8 cellular contexts compared by ENCODE assay signal in genomic region chr11:8262552-8263108, GRCh38. TPM values are rescaled to one million over a fixed set of nuclear protein-coding genes. Genes with fewer than 3 reads are reported as not detected.
A peak's percentile ranks its signal among the peaks of the same experiment; 100 is the strongest.
DNase-seq lines count a peak whose midpoint lies in the region; ATAC-seq and TF ChIP-seq lines count a peak whose summit lies in the region.

No MANE protein-coding gene starts in this region.

- no peak overlapping the region for H3K27ac ChIP-seq in body of pancreas

- H3K27me3 ChIP-seq in body of pancreas (peaks cover 0 to 10% of the 10 kb centered on the region in 2 donors), skeletal muscle satellite cell (ENCODE audit: control insufficient read depth, insufficient read depth, low read length) (peaks cover 90% of the 10 kb centered on the region)

- H3K9ac ChIP-seq in skeletal muscle satellite cell (ENCODE audit: low read depth, low read length): peak overlapping the region; percentile 22

- TF ChIP-seq CTCF in body of pancreas (IDR thresholded peaks at IDR 0.05): no peak

- peak; percentile 62 for ATAC-seq in body of pancreas
- ATAC-seq in HG03460 (IDR thresholded peaks at IDR 0.05; ENCODE audit: unreplicated experiment): no peak
- no peak for ATAC-seq in GM18498 (IDR thresholded peaks at IDR 0.05; ENCODE audit: unreplicated experiment)

- no peak for TF ChIP-seq POLR2A in body of pancreas (IDR thresholded peaks at IDR 0.05)

- H3K4me2 ChIP-seq in skeletal muscle satellite cell (ENCODE audit: low read length): peak overlapping the region; percentile 87

- H3K4me1 ChIP-seq in body of pancreas (peaks cover 24% of the 10 kb centered on the region), skeletal muscle satellite cell (ENCODE audit: control insufficient read depth, insufficient read depth, low read length) (peaks cover 13% of the 10 kb centered on the region)

- peak; percentile 66 for DNase-seq in activated effector memory CD4-positive, alpha-beta T cell treated with anti-CD3 and anti-CD28 coated beads, Interleukin-2, amount 50 U/mL, for 16 hours
- no peak for DNase-seq in activated effector memory CD4-positive, alpha-beta T cell treated with Interleukin-2 at 50 U/mL for 16 hours
- DNase-seq in NCI-H2196 treated with DMSO at 0.1 percent for 48 hours (lab: John Stamatoyannopoulos, UW; ENCODE audit: unreplicated experiment) (peak; percentile 17), body of pancreas (peak; percentile 29 to 58 (median 44))

- H3K9me3 ChIP-seq in body of pancreas (no peaks in the 10 kb centered on the region), iPS-18c (ENCODE audit: control insufficient read depth, insufficient read depth, low read length) (no peaks in the 10 kb centered on the region), skeletal muscle satellite cell (replicated peaks; ENCODE audit: low read length) (no peaks in the 10 kb centered on the region)

- H3K4me3 ChIP-seq in body of pancreas (peak overlapping the region in 1 of 2 donors; percentile 15), iPS-18c (ENCODE audit: insufficient read depth, low read depth, low read length) (peak overlapping the region; percentile 53), skeletal muscle satellite cell (ENCODE audit: low read length) (peak overlapping the region; percentile 61)

- H3K36me3 ChIP-seq in body of pancreas (replicated peaks in 1 of 2; ENCODE audit: insufficient read depth in 1 of 2, low read depth in 2 of 2) (no peaks in the 10 kb centered on the region), skeletal muscle satellite cell (ENCODE audit: insufficient read depth, low read length) (no peaks in the 10 kb centered on the region)

- 1 to 4% methylated on average over 20 to 61 of the region's 66 CpGs for WGBS in body of pancreas, 2 donors

- intact Hi-C loops in body of pancreas (cut with DNase I): no loop called here

RNA-seq across cellular contexts. Expression of gene LMO1, which starts 1.0 kb away (rescaled TPM):
- total RNA-seq in body of pancreas: 1 to 10 TPM in 1 of 2 donors, under 1 TPM in 1; 0.78 to 1.6 TPM
- not detected in 2 replicates for total RNA-seq in skeletal muscle satellite cell (2012; rRNA removed)
